8 cellular contexts compared by ENCODE assay signal in genomic region chr1:176206006-176206960, GRCh38. TPM values are rescaled to one million over a fixed set of nuclear protein-coding genes. Genes with fewer than 3 reads are reported as not detected.
DNase-seq lines count a peak whose midpoint lies in the region; ATAC-seq, FAIRE-seq and TF ChIP-seq lines count a peak whose summit lies in the region.

No MANE protein-coding gene starts in this region.

- peaks cover 55% of the 10 kb centered on the region for H3K4me1 Mint-ChIP-seq in activated naive CD8-positive, alpha-beta T cell treated with anti-CD3 and anti-CD28 coated beads, Interleukin-2, amount 50 U/mL, for 24 hours

- TF ChIP-seq CTCF in cardiac muscle cell (IDR thresholded peaks at IDR 0.05; ENCODE audit: low read depth, low read length) (no peak), pancreas (IDR thresholded peaks at IDR 0.05) (no peak)

- H3K27me3 Mint-ChIP-seq in activated naive CD8-positive, alpha-beta T cell treated with anti-CD3 and anti-CD28 coated beads, Interleukin-2, amount 50 U/mL, for 24 hours: peaks cover 2% of the 10 kb centered on the region

- H4K20me1 ChIP-seq in BLaER1 treated with 17β-estradiol and CSF1 and Interleukin-3, amounts not matched to agents 10 nM and 100 nM: peaks cover 32 to 54% (median 50%) of the 10 kb centered on the region in 11 experiments

- ATAC-seq in GM18519 (IDR thresholded peaks at IDR 0.05; ENCODE audit: low FRiP score, unreplicated experiment) (peak; percentile 10), HG03045 (IDR thresholded peaks at IDR 0.05; ENCODE audit: unreplicated experiment) (peak; percentile 32), pancreas (peak; percentile 52 to 65 (median 55))
- ATAC-seq in activated naive CD8-positive, alpha-beta T cell treated with anti-CD3 and anti-CD28 coated beads, Interleukin-2, amount 50 U/mL, for 24 hours: peak; percentile 16

- no peaks in the 10 kb centered on the region for H3K27me3 ChIP-seq in BLaER1 treated with 17β-estradiol and CSF1 and Interleukin-3, amounts not matched to agents 10 nM and 100 nM
- H3K27me3 ChIP-seq in cardiac muscle cell: no peaks in the 10 kb centered on the region
- H3K27me3 ChIP-seq in pancreas: no peaks in the 10 kb centered on the region

- peak overlapping the region; percentile 92 to 99 (median 97) for H3K27ac ChIP-seq in BLaER1 treated with 17β-estradiol and CSF1 and Interleukin-3, amounts not matched to agents 10 nM and 100 nM
- H3K27ac ChIP-seq in cardiac muscle cell: peak overlapping the region; percentile 96
- H3K27ac ChIP-seq in pancreas: peak overlapping the region; percentile 78 to 96 (median 87)

- H3K4me3 ChIP-seq in BLaER1 treated with 17β-estradiol and CSF1 and Interleukin-3, amounts not matched to agents 10 nM and 100 nM: peak overlapping the region; percentile 72 to 100 (median 97)
- H3K4me3 ChIP-seq in cardiac muscle cell (peak overlapping the region; percentile 83), pancreas (peak overlapping the region; percentile 59 to 98 (median 84))

- peaks cover 22 to 62% (median 29%) of the 10 kb centered on the region in 10 experiments for H3K4me1 ChIP-seq in BLaER1 treated with 17β-estradiol and CSF1 and Interleukin-3, amounts not matched to agents 10 nM and 100 nM
- H3K4me1 ChIP-seq in cardiac muscle cell (ENCODE audit: low read depth): peaks cover 22% of the 10 kb centered on the region
- H3K4me1 ChIP-seq in pancreas: peaks cover 8 to 30% (median 24%) of the 10 kb centered on the region in 3 donors

- FAIRE-seq in pancreas (lab: Jason Lieb, UNC): no peak

- DNase-seq in NCI-H526 treated with DMSO at 0.1 percent for 48 hours (lab: John Stamatoyannopoulos, UW) (peak; percentile 83), cardiac muscle cell (ENCODE audit: low read depth in 1 of 2, low spot score in 1 of 2) (peak; percentile 46 to 71), pancreas (peak; percentile 24 to 82 (median 50)), NCI-H128 (lab: John Stamatoyannopoulos, UW; ENCODE audit: unreplicated experiment) (no peak)
- peak; percentile 51 for DNase-seq in activated naive CD8-positive, alpha-beta T cell treated with anti-CD3 and anti-CD28 coated beads, Interleukin-2, amount 50 U/mL, for 24 hours

- peaks cover 0 to 24% (median 10%) of the 10 kb centered on the region in 11 experiments; a peak in 16 of 22 replicates for H3K36me3 ChIP-seq in BLaER1 treated with 17β-estradiol and CSF1 and Interleukin-3, amounts not matched to agents 10 nM and 100 nM
- H3K36me3 ChIP-seq in cardiac muscle cell: no peaks in the 10 kb centered on the region
- H3K36me3 ChIP-seq in pancreas: no peaks in the 10 kb centered on the region

- WGBS in pancreas, 2 donors: 0% methylated on average over 53 to 58 of the region's 58 CpGs

- peak overlapping the region; percentile 99 for H3K4me3 Mint-ChIP-seq in activated naive CD8-positive, alpha-beta T cell treated with anti-CD3 and anti-CD28 coated beads, Interleukin-2, amount 50 U/mL, for 24 hours

- no peaks in the 10 kb centered on the region for H3K9me3 Mint-ChIP-seq in activated naive CD8-positive, alpha-beta T cell treated with anti-CD3 and anti-CD28 coated beads, Interleukin-2, amount 50 U/mL, for 24 hours

- H3K27ac Mint-ChIP-seq in activated naive CD8-positive, alpha-beta T cell treated with anti-CD3 and anti-CD28 coated beads, Interleukin-2, amount 50 U/mL, for 24 hours: peak overlapping the region; percentile 90

- H3K9me3 ChIP-seq in BLaER1 treated with 17β-estradiol and CSF1 and Interleukin-3, amounts not matched to agents 10 nM and 100 nM (replicated peaks in 1 of 11): peaks cover 0 to 16% (median 0%) of the 10 kb centered on the region in 11 experiments; a peak in 4 of 22 replicates
- H3K9me3 ChIP-seq in cardiac muscle cell (ENCODE audit: low read depth) (no peaks in the 10 kb centered on the region), pancreas (no peaks in the 10 kb centered on the region)

- peak overlapping the region; percentile 79 to 98 (median 94) for H3K4me2 ChIP-seq in BLaER1 treated with 17β-estradiol and CSF1 and Interleukin-3, amounts not matched to agents 10 nM and 100 nM

- H3K9ac ChIP-seq in BLaER1 treated with 17β-estradiol and CSF1 and Interleukin-3, amounts not matched to agents 10 nM and 100 nM: peak overlapping the region; percentile 92 to 99 (median 98)

- H3K36me3 Mint-ChIP-seq in activated naive CD8-positive, alpha-beta T cell treated with anti-CD3 and anti-CD28 coated beads, Interleukin-2, amount 50 U/mL, for 24 hours (ENCODE audit: low read depth): peaks cover 21% of the 10 kb centered on the region

- intact Hi-C loops in pancreas (cut with DNase I): no loop called here

RNA-seq across cellular contexts. Expression of gene COP1, which starts 0.8 kb away (rescaled TPM):
- total RNA-seq in cardiac muscle cell (48.8 and 71.3 TPM in 2 replicates), pancreas (10 to 100 TPM; 12.3 to 25.0 (median 19.3) TPM)
- polyA plus RNA-seq in cardiac muscle cell (57.4 and 58.8 TPM in 2 replicates), pancreas (10 to 100 TPM; 21.5 to 33.1 TPM)
